ENCODE assay signal across 14 cellular contexts in the genomic region with DNA sequence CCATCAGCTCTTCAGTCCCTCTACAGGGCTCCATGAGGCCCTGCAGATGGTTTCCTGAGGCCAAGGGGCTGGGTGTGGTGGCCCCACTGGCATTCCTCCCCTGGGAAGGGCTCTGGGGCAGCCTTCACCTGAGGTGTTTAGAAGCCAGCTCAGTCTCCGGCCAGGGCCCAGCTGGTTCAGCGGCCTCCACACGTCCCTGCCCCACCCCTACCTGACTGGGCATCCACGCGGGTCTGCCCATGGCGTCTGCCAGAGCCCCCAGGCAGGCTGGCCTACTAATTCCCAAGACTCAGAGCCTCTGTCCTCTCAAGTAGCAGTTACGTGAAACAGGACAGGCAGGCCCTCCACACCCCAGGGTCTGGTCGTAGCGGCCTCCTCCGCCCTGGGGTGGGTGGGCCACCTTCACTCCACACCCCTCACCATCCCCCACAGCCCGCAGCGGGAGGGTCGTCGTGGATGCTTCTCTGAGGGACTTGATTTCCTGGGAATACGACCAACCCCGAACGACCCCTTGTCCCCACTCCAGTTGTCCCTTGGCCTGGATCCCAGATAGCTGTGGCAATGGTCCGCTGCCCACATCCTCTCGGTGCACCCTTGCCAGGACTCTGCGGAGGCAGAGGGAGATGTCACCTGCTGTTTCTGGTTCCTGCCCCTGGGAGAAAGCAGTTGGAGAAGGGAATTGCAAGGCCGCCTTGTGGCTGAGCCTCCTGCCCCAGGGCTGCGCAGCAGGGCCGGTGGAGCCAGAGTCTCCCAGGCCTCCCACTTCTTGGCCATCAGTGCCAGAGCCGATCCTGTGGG. TPM values are rescaled to one million over a fixed set of nuclear protein-coding genes. Genes with fewer than 3 reads are reported as not detected.
DNase-seq lines count a peak whose midpoint lies in the region; ATAC-seq, FAIRE-seq and TF ChIP-seq lines count a peak whose summit lies in the region.
"Had no signal": no experiment of that assay in that cellular context is flagged by ENCODE, and none has a peak within 500 bp of the region (broad histone marks: within the 10 kb centered on the region; RNA-seq: fewer than 3 reads in every experiment).

No MANE protein-coding gene starts in this region.

- peak in 1 of 4 donors; percentile 1 for ATAC-seq in heart left ventricle
- ATAC-seq in Right ventricle myocardium superior (ENCODE audit: poor library complexity) = no peak
- peak; percentile 14 for ATAC-seq in esophagus mucosa
- peak in 2 of 4 donors; percentile 2 to 7 for ATAC-seq in pancreas
- ATAC-seq in GM19023 (IDR thresholded peaks at IDR 0.05; ENCODE audit: unreplicated experiment) = no peak

- no peak overlapping the region for H3K4me3 Mint-ChIP-seq in activated naive CD8-positive, alpha-beta T cell treated with anti-CD3 and anti-CD28 coated beads for 36 hours
- H3K4me3 Mint-ChIP-seq: H9, WTC11 had no signal

- H3K27me3 Mint-ChIP-seq in activated naive CD8-positive, alpha-beta T cell treated with anti-CD3 and anti-CD28 coated beads for 36 hours = no peaks in the 10 kb centered on the region

- H3K4me1 Mint-ChIP-seq in activated naive CD8-positive, alpha-beta T cell treated with anti-CD3 and anti-CD28 coated beads for 36 hours = no peaks in the 10 kb centered on the region

- no peak for DNase-seq in heart left ventricle
- DNase-seq in Right ventricle myocardium superior = no peak
- no peak for DNase-seq in pancreas
- no peak for DNase-seq in vagina (ENCODE audit: extremely low spot score in 2 of 2)
- DNase-seq in 8988T = no peak
- DNase-seq in activated naive CD8-positive, alpha-beta T cell treated with anti-CD3 and anti-CD28 coated beads for 36 hours = no peak
- DNase-seq: activated effector memory CD4-positive, alpha-beta T cell treated with anti-CD3 and anti-CD28 coated beads, Interleukin-2, amount 50 U/mL, for 16 hours; H9; NCI-H1417; RPMI8226 had no signal

- H3K27me3 ChIP-seq in heart left ventricle (no peaks in the 10 kb centered on the region), pancreas (no peaks in the 10 kb centered on the region), vagina (no peaks in the 10 kb centered on the region)

- TF ChIP-seq POLR2A in heart left ventricle (IDR thresholded peaks at IDR 0.05) (peak in 1 of 2 donors; percentile 5), vagina (IDR thresholded peaks at IDR 0.05) (no peak)

- H3K36me3 Mint-ChIP-seq in activated naive CD8-positive, alpha-beta T cell treated with anti-CD3 and anti-CD28 coated beads for 36 hours = peaks cover 3% of the 10 kb centered on the region

- intact Hi-C loops in heart left ventricle (cut with DNase I) (loop anchor here in 5 of 10 donors (2.0 to 10.0 kb wide), 6 partner anchors 55 to 175 kb away; a partner anchor contains a TSS), Right ventricle myocardium superior (cut with DNase I) (no loop called here), pancreas (cut with DNase I) (loop anchor here in 1 of 3 donors (10.0 kb wide), 1 partner anchor 55 kb away; no protein-coding TSS in a partner anchor), vagina (cut with DNase I) (no loop called here)

- peaks cover 0 to 100% (median 91%) of the 10 kb centered on the region in 9 donors for H3K36me3 ChIP-seq in heart left ventricle
- peaks cover 9 to 77% (median 48%) of the 10 kb centered on the region in 3 donors for H3K36me3 ChIP-seq in pancreas
- H3K36me3 ChIP-seq in vagina = peaks cover 3 to 90% of the 10 kb centered on the region in 2 donors

- FAIRE-seq in pancreas (lab: Jason Lieb, UNC) = no peak

- 37 to 52% (median 47%) methylated on average over 18 to 24 of the region's 24 CpGs for WGBS in heart left ventricle, 4 donors
- 78 to 79% methylated on average over 24 of the region's 24 CpGs for WGBS in pancreas, 2 donors

- no peaks in the 10 kb centered on the region for H3K9me3 Mint-ChIP-seq in activated naive CD8-positive, alpha-beta T cell treated with anti-CD3 and anti-CD28 coated beads for 36 hours
- H3K9me3 Mint-ChIP-seq: H9, WTC11 had no signal

- H3K4me1 ChIP-seq in heart left ventricle = peaks cover 22 to 86% (median 63%) of the 10 kb centered on the region in 12 donors
- peaks cover 4 to 5% (median 4%) of the 10 kb centered on the region in 3 donors for H3K4me1 ChIP-seq in pancreas
- peaks cover 14% of the 10 kb centered on the region for H3K4me1 ChIP-seq in vagina
- H3K4me1 ChIP-seq: parathyroid adenoma had no signal

- H3K9me3 ChIP-seq in heart left ventricle (no peaks in the 10 kb centered on the region), pancreas (no peaks in the 10 kb centered on the region), vagina (no peaks in the 10 kb centered on the region)

- H3K4me3 ChIP-seq in heart left ventricle (no peak overlapping the region), pancreas (no peak overlapping the region), vagina (no peak overlapping the region)

- H3K27ac Mint-ChIP-seq in activated naive CD8-positive, alpha-beta T cell treated with anti-CD3 and anti-CD28 coated beads for 36 hours = no peak overlapping the region

- H3K27ac ChIP-seq in heart left ventricle = peak overlapping the region; percentile 60 to 98 (median 89)
- peak overlapping the region; percentile 35 to 70 (median 56) for H3K27ac ChIP-seq in pancreas
- H3K27ac ChIP-seq in vagina = peak overlapping the region; percentile 63
- H3K27ac ChIP-seq: parathyroid adenoma had no signal

- TF ChIP-seq CTCF in heart left ventricle (IDR thresholded peaks at IDR 0.05) (no peak), pancreas (IDR thresholded peaks at IDR 0.05) (no peak), vagina (IDR thresholded peaks at IDR 0.05) (no peak)

RNA-seq across cellular contexts. Expression of a gene that starts 24.3 kb away (rescaled TPM):
- total RNA-seq in heart left ventricle = 1 to 10 TPM in 2 of 9 donors, under 1 TPM in 7; 0.36 to 1.8 (median 0.72) TPM
- polyA plus RNA-seq in heart left ventricle = 1 to 10 TPM in 1 of 2 donors, under 1 TPM in 1; 0.91 to 1.4 TPM
- total RNA-seq in Right ventricle myocardium superior = not detected
- total RNA-seq in esophagus mucosa = 2.2 TPM
- total RNA-seq in pancreas = 1 to 10 TPM; 2.3 to 8.8 (median 7.1) TPM
- polyA plus RNA-seq in pancreas = 10 to 100 TPM; 40.4 to 46.3 TPM
- total RNA-seq in vagina = 9.6 TPM
- total RNA-seq in activated naive CD8-positive, alpha-beta T cell treated with anti-CD3 and anti-CD28 coated beads for 36 hours = 1 to 10 TPM; 3.8 to 3.9 TPM

RNA-seq across cellular contexts. Expression of a gene that starts 53.4 kb away (rescaled TPM):
- not detected for total RNA-seq in heart left ventricle
- under 1 TPM in 1 of 2 donors, not detected in 1; 0.33 TPM for polyA plus RNA-seq in heart left ventricle
- total RNA-seq in Right ventricle myocardium superior = not detected
- 684 TPM for total RNA-seq in esophagus mucosa
- total RNA-seq in pancreas = not detected
- not detected for polyA plus RNA-seq in pancreas
- total RNA-seq in vagina = 269 TPM
- not detected for total RNA-seq in activated naive CD8-positive, alpha-beta T cell treated with anti-CD3 and anti-CD28 coated beads for 36 hours
- total RNA-seq: H9 had no signal

Comparison
In these comparisons a context has a peak if more than half of its experiments do, and no peak if none do; other contexts are left out.
1. RNA of a gene that starts 53.4 kb away (total RNA-seq): 684 TPM in esophagus mucosa (single experiment) and 269 TPM in vagina (single experiment); not detected in activated naive CD8-positive, alpha-beta T cell treated with anti-CD3 and anti-CD28 coated beads for 36 hours, not detected in heart left ventricle, not detected in Right ventricle myocardium superior (single experiment) and not detected in pancreas; every median in the first group is over 100 times any median in the second.
2. Peak in every context shown above with its lines, with median percentiles within 50 percentile points of each other: H3K27ac ChIP-seq.